ENCODE assay signal across 12 cellular contexts in the genomic region with DNA sequence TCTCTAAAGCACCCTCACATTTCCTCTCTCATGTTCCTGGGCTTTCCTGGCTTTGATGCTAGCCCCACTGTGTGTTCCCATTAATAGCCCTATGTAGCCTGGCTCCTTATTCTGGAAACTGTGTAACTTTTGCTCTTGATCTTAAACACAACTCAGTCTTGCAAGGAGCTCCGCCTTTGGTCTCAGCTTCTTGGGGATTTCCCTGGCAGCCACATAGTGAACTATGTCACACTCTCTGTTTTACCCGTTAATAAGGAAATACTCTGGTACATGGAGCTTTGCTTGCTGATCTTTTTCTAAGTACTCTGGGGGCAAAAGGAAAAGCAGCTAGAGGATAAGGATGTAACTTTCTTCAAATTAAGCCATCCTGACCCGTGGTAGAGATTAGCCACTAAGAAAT.
DNase-seq lines count a peak whose midpoint lies in the region; ATAC-seq, FAIRE-seq and TF ChIP-seq lines count a peak whose summit lies in the region.
"Had no signal": no experiment of that assay in that cellular context is flagged by ENCODE, and none has a peak within 500 bp of the region (broad histone marks: within the 10 kb centered on the region; RNA-seq: fewer than 3 reads in every experiment).

No MANE protein-coding gene starts in this region.

- H4K20me1 ChIP-seq in osteoblast (ENCODE audit: insufficient read depth, low read length): no peaks in the 10 kb centered on the region

- H3K27ac ChIP-seq in osteoblast (ENCODE audit: low read depth, low read length) (no peak overlapping the region), adrenal gland (no peak overlapping the region)
- H3K27ac ChIP-seq: breast epithelium had no signal

- peak; percentile 92 for ATAC-seq in GM21360 (IDR thresholded peaks at IDR 0.05; ENCODE audit: unreplicated experiment)
- ATAC-seq in HG03354 (IDR thresholded peaks at IDR 0.05; ENCODE audit: poor library complexity, severe bottlenecking, unreplicated experiment): peak; percentile 73
- ATAC-seq in HG02970 (IDR thresholded peaks at IDR 0.05; ENCODE audit: low FRiP score, unreplicated experiment): no peak

- H3K9me3 ChIP-seq in osteoblast (ENCODE audit: low read depth, low read length): peaks cover 2% of the 10 kb centered on the region
- H3K9me3 ChIP-seq in adrenal gland (replicated peaks in 1 of 3): no peaks in the 10 kb centered on the region

- 78 to 87% (median 83%) methylated on average over 3 of the region's 3 CpGs for WGBS in adrenal gland, 4 donors

- FAIRE-seq in GM12892 (lab: Jason Lieb, UNC): peak; percentile 95

- TF ChIP-seq CTCF in osteoblast (IDR thresholded peaks at IDR 0.05; ENCODE audit: extremely low read depth, low read depth, low read length) (no peak), adrenal gland (IDR thresholded peaks at IDR 0.05) (no peak)

- H3K4me3 ChIP-seq in osteoblast (ENCODE audit: insufficient read depth, low read length) (no peak overlapping the region), adrenal gland (no peak overlapping the region)
- H3K4me3 ChIP-seq: breast epithelium had no signal

- peaks cover 12% of the 10 kb centered on the region for H3K4me1 ChIP-seq in osteoblast (ENCODE audit: insufficient read depth, low read length)
- no peaks in the 10 kb centered on the region for H3K4me1 ChIP-seq in adrenal gland (replicated peaks in 1 of 2)
- H3K4me1 ChIP-seq: breast epithelium had no signal

- intact Hi-C loops in adrenal gland (cut with DNase I): no loop called here

- no peaks in the 10 kb centered on the region for H3K79me2 ChIP-seq in osteoblast (ENCODE audit: insufficient read depth, low read length)

- TF ChIP-seq POLR2A in GM12892 (IDR thresholded peaks at IDR 0.05; ENCODE audit: low read depth, low read length): no peak
- no peak for TF ChIP-seq POLR2A in adrenal gland (IDR thresholded peaks at IDR 0.05)

- DNase-seq in GM12892 (ENCODE audit: insufficient read length) (peak; percentile 24), glomerular visceral epithelial cell (ENCODE audit: extremely low spot score) (peak; percentile 56), osteoblast (ENCODE audit: insufficient read length, low spot score, missing footprints) (no peak), adrenal gland (no peak), NOMO-1 (lab: John Stamatoyannopoulos, UW; ENCODE audit: unreplicated experiment in 2 of 2) (no peak)
- DNase-seq: DND-41, NCI-H2171, nephron progenitor cell had no signal

- H2AFZ ChIP-seq in osteoblast (ENCODE audit: low read length): no peak overlapping the region

- no peaks in the 10 kb centered on the region for H3K36me3 ChIP-seq in osteoblast (ENCODE audit: insufficient read depth, low read length)
- no peaks in the 10 kb centered on the region for H3K36me3 ChIP-seq in adrenal gland (replicated peaks in 1 of 2)
- H3K36me3 ChIP-seq: breast epithelium had no signal

- H3K4me2 ChIP-seq in osteoblast (ENCODE audit: insufficient read depth, low read length): no peak overlapping the region

- H3K27me3 ChIP-seq in osteoblast (ENCODE audit: insufficient read depth, low read length) (no peaks in the 10 kb centered on the region), adrenal gland (no peaks in the 10 kb centered on the region)
- H3K27me3 ChIP-seq: breast epithelium had no signal

Comparison
In these comparisons a context has a peak if more than half of its experiments do, and no peak if none do; other contexts are left out.
1. DNase-seq: peak in GM12892 (single experiment) and glomerular visceral epithelial cell (single experiment); none in osteoblast (single experiment), adrenal gland (0 of 7) and NOMO-1 (0 of 2).